ENCODE assay signal across 33 cellular contexts in the genomic region with DNA sequence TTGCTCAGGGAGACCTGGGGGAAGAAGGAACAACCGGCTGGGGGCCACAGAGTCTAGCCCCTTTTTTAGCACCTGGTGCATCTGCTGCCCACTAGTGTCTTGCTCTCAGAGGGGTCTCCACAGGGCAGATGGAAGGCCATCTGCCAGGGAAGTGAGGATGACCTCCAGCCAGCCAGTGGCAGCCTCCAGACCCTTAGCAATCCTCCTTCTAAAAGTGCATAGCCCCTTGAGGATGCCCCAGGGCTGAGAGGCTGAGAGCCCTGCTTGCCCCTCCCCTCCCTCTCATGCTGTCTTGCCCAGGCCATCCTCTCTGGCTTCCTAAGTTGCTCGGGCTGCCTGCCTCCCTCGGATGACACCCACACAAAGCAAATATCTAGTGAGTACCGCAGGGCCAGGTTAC.
"Had no signal": no experiment of that assay in that cellular context is flagged by ENCODE, and none has a peak within 500 bp of the region (broad histone marks: within the 10 kb centered on the region; RNA-seq: fewer than 3 reads in every experiment).

No MANE protein-coding gene starts in this region.

- H3K27me3 ChIP-seq: adrenal gland, body of pancreas, esophagus squamous epithelium, gastroesophageal sphincter had no signal

- H3K4me1 ChIP-seq: body of pancreas had no signal

- H3K9me3 ChIP-seq: adrenal gland, body of pancreas, esophagus squamous epithelium, gastroesophageal sphincter had no signal

- DNase-seq: activated B cell treated with CpG ODN at 0.5 μM for 24 hours; activated CD4-positive, alpha-beta memory T cell treated with anti-CD3 and anti-CD28 coated beads for 36 hours; activated CD4-positive, alpha-beta T cell treated with anti-CD3 and anti-CD28 coated beads for 48 hours; activated CD8-positive, alpha-beta memory T cell treated with anti-CD3 and anti-CD28 coated beads, Interleukin-2, amount 10 ng/mL, durations not matched to agents 7 days and 5 days; activated CD8-positive, alpha-beta memory T cell treated with anti-CD3 and anti-CD28 coated beads, Interleukin-2, amount 50 U/mL, for 4 hours; activated CD8-positive, alpha-beta T cell treated with anti-CD3 and anti-CD28 coated beads, Interleukin-2, amount 10 ng/mL, durations not matched to agents 7 days and 5 days; activated effector memory CD4-positive, alpha-beta T cell treated with anti-CD3 and anti-CD28 coated beads, Interleukin-2, amount 50 U/mL, for 16 hours; activated naive CD4-positive, alpha-beta T cell treated with anti-CD3 and anti-CD28 coated beads for 36 hours; activated naive CD8-positive, alpha-beta T cell treated with anti-CD3 and anti-CD28 coated beads for 36 hours; activated naive CD8-positive, alpha-beta T cell treated with anti-CD3 and anti-CD28 coated beads, Interleukin-2, amount 50 U/mL, for 24 hours; activated T-cell treated with anti-CD3 and anti-CD28 coated beads, Interleukin-2, amount 50 U/mL, for 1 hour; activated T-cell treated with anti-CD3 and anti-CD28 coated beads, Interleukin-2, amount 50 U/mL, for 48 hours; adrenal gland; amygdala; aorta; body of pancreas; cortex of kidney; effector CD8-positive, alpha-beta T cell; esophagus squamous epithelium; foreskin melanocyte; head of caudate nucleus; T-helper 2 cell; WERI-Rb-1 had no signal

- ATAC-seq: activated CD4-positive, CD25-positive, alpha-beta regulatory T cell treated with anti-CD3 and anti-CD28 coated beads, Interleukin-2, amount 50 U/mL, for 24 hours; activated CD8-positive, alpha-beta memory T cell treated with anti-CD3 and anti-CD28 coated beads, Interleukin-2, amount 10 ng/mL, durations not matched to agents 7 days and 5 days; activated CD8-positive, alpha-beta T cell treated with anti-CD3 and anti-CD28 coated beads, Interleukin-2, amount 10 ng/mL, durations not matched to agents 7 days and 5 days; activated naive CD8-positive, alpha-beta T cell treated with anti-CD3 and anti-CD28 coated beads, Interleukin-2, amount 50 U/mL, for 24 hours; body of pancreas; gastroesophageal sphincter had no signal

- H3K4me1 Mint-ChIP-seq: activated B cell treated with CpG ODN at 0.5 μM for 24 hours; activated CD8-positive, alpha-beta memory T cell treated with anti-CD3 and anti-CD28 coated beads, Interleukin-2, amount 10 ng/mL, durations not matched to agents 7 days and 5 days; activated naive CD4-positive, alpha-beta T cell treated with anti-CD3 and anti-CD28 coated beads, Interleukin-2, amount 50 U/mL, for 24 hours; activated naive CD8-positive, alpha-beta T cell treated with anti-CD3 and anti-CD28 coated beads for 36 hours; activated naive CD8-positive, alpha-beta T cell treated with anti-CD3 and anti-CD28 coated beads, Interleukin-2, amount 50 U/mL, for 24 hours; central memory CD8-positive, alpha-beta T cell had no signal

- H3K36me3 Mint-ChIP-seq: activated CD4-positive, alpha-beta memory T cell treated with anti-CD3 and anti-CD28 coated beads for 36 hours; activated CD8-positive, alpha-beta memory T cell treated with anti-CD3 and anti-CD28 coated beads, Interleukin-2, amount 10 ng/mL, durations not matched to agents 7 days and 5 days; activated naive CD4-positive, alpha-beta T cell treated with anti-CD3 and anti-CD28 coated beads, Interleukin-2, amount 50 U/mL, for 24 hours; activated naive CD8-positive, alpha-beta T cell treated with anti-CD3 and anti-CD28 coated beads for 36 hours had no signal

- H3K27ac ChIP-seq: adrenal gland, body of pancreas, epithelial cell of prostate, esophagus squamous epithelium, gastroesophageal sphincter, WERI-Rb-1 had no signal

- H3K36me3 ChIP-seq: adrenal gland, WERI-Rb-1 had no signal

- H3K27ac Mint-ChIP-seq: activated B cell treated with CpG ODN at 0.5 μM for 24 hours; activated CD4-positive, alpha-beta memory T cell treated with anti-CD3 and anti-CD28 coated beads for 36 hours; activated CD8-positive, alpha-beta memory T cell treated with anti-CD3 and anti-CD28 coated beads, Interleukin-2, amount 10 ng/mL, durations not matched to agents 7 days and 5 days; activated CD8-positive, alpha-beta T cell treated with anti-CD3 and anti-CD28 coated beads, Interleukin-2, amount 10 ng/mL, durations not matched to agents 7 days and 5 days; activated naive CD4-positive, alpha-beta T cell treated with anti-CD3 and anti-CD28 coated beads for 36 hours; activated naive CD4-positive, alpha-beta T cell treated with anti-CD3 and anti-CD28 coated beads, Interleukin-2, amount 50 U/mL, for 24 hours; activated naive CD8-positive, alpha-beta T cell treated with anti-CD3 and anti-CD28 coated beads for 36 hours; activated naive CD8-positive, alpha-beta T cell treated with anti-CD3 and anti-CD28 coated beads, Interleukin-2, amount 50 U/mL, for 24 hours; activated T-helper 1 cell treated with anti-CD3 and anti-CD28 coated beads, Interleukin-12 subunit alpha, Interleukin-12 subunit beta, Interleukin-2, Interleukin-4 antibody, amounts not matched to agents 30 ng/mL and 10 ng/mL and 1 ng/mL, durations not matched to agents 14 hours and 24 hours and 36 hours; activated T-helper 2 cell treated with anti-CD3 and anti-CD28 coated beads, Interferon-gamma antibody, Interleukin-2, Interleukin-4, amounts not matched to agents 10 μg/mL and 5 μg/mL and 100 μg/mL, durations not matched to agents 14 hours and 24 hours and 36 hours had no signal

- H3K9me3 Mint-ChIP-seq: activated B cell treated with CpG ODN at 0.5 μM for 24 hours; activated CD4-positive, alpha-beta memory T cell treated with anti-CD3 and anti-CD28 coated beads for 36 hours; activated naive CD4-positive, alpha-beta T cell treated with anti-CD3 and anti-CD28 coated beads for 36 hours; activated naive CD4-positive, alpha-beta T cell treated with anti-CD3 and anti-CD28 coated beads, Interleukin-2, amount 50 U/mL, for 24 hours; activated naive CD8-positive, alpha-beta T cell treated with anti-CD3 and anti-CD28 coated beads for 36 hours; activated naive CD8-positive, alpha-beta T cell treated with anti-CD3 and anti-CD28 coated beads, Interleukin-2, amount 50 U/mL, for 24 hours; activated T-helper 1 cell treated with anti-CD3 and anti-CD28 coated beads, Interleukin-12 subunit alpha, Interleukin-12 subunit beta, Interleukin-2, Interleukin-4 antibody, amounts not matched to agents 30 ng/mL and 10 ng/mL and 1 ng/mL, durations not matched to agents 14 hours and 24 hours and 36 hours; activated T-helper 2 cell treated with anti-CD3 and anti-CD28 coated beads, Interferon-gamma antibody, Interleukin-2, Interleukin-4, amounts not matched to agents 10 μg/mL and 5 μg/mL and 100 μg/mL, durations not matched to agents 14 hours and 24 hours and 36 hours; central memory CD8-positive, alpha-beta T cell had no signal

- H3K4me3 Mint-ChIP-seq: activated B cell treated with CpG ODN at 0.5 μM for 24 hours; activated CD4-positive, alpha-beta memory T cell treated with anti-CD3 and anti-CD28 coated beads for 36 hours; activated CD8-positive, alpha-beta memory T cell treated with anti-CD3 and anti-CD28 coated beads, Interleukin-2, amount 10 ng/mL, durations not matched to agents 7 days and 5 days; activated CD8-positive, alpha-beta T cell treated with anti-CD3 and anti-CD28 coated beads, Interleukin-2, amount 10 ng/mL, durations not matched to agents 7 days and 5 days; activated naive CD4-positive, alpha-beta T cell treated with anti-CD3 and anti-CD28 coated beads for 36 hours; activated naive CD4-positive, alpha-beta T cell treated with anti-CD3 and anti-CD28 coated beads, Interleukin-2, amount 50 U/mL, for 24 hours; activated naive CD8-positive, alpha-beta T cell treated with anti-CD3 and anti-CD28 coated beads for 36 hours; activated naive CD8-positive, alpha-beta T cell treated with anti-CD3 and anti-CD28 coated beads, Interleukin-2, amount 50 U/mL, for 24 hours; activated T-helper 1 cell treated with anti-CD3 and anti-CD28 coated beads, Interleukin-12 subunit alpha, Interleukin-12 subunit beta, Interleukin-2, Interleukin-4 antibody, amounts not matched to agents 30 ng/mL and 10 ng/mL and 1 ng/mL, durations not matched to agents 14 hours and 24 hours and 36 hours; central memory CD8-positive, alpha-beta T cell had no signal

- FAIRE-seq: endometrium, endothelial cell of umbilical vein, TTC549 had no signal

- H3K4me3 ChIP-seq: adrenal gland, body of pancreas, esophagus squamous epithelium, gastroesophageal sphincter had no signal
